17 cellular contexts compared by ENCODE assay signal in the genomic region with DNA sequence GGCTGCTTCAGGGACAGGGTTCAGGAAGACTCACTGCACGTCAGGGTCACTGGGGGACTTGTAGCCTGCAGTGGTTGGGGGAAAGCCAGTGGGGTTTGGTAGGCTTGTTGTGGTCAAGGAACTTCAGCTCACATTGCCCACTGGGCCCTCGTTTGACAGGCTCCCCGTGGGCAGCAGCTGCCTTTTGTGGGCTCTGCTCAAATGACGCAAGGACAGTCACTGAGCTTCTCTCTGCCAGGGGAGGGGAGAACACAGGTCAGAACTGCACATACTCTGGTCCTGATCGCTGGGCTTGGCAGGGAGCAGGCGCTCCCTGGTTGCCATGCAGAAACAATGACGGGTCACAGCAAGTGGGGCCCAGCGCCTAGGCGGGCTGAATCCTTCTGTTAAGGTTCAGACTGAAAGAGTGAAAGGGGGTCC.
"Had no signal": no experiment of that assay in that cellular context is flagged by ENCODE, and none has a peak within 500 bp of the region (broad histone marks: within the 10 kb centered on the region; RNA-seq: fewer than 3 reads in every experiment).

No MANE protein-coding gene starts in this region.

- H3K27me3 Mint-ChIP-seq: stimulated activated naive B cell treated with anti-CD40 and anti-IgM and Interleukin-4, amounts not matched to agents 10 μg/mL and 1 μg/mL and 100 μg/mL, for 72 hours had no signal

- H3K27ac Mint-ChIP-seq: endodermal cell; stimulated activated naive B cell treated with anti-CD40 and anti-IgM and Interleukin-4, amounts not matched to agents 10 μg/mL and 1 μg/mL and 100 μg/mL, for 72 hours had no signal

- H3K4me3 ChIP-seq: coronary artery, heart left ventricle, right atrium auricular region, spleen, testis, tibial nerve had no signal

- H3K4me3 Mint-ChIP-seq: endodermal cell; naive thymus-derived CD8-positive, alpha-beta T cell; stimulated activated naive B cell treated with anti-CD40 and anti-IgM and Interleukin-4, amounts not matched to agents 10 μg/mL and 1 μg/mL and 100 μg/mL, for 72 hours; stimulated activated naive CD8-positive, alpha-beta T cell treated with anti-CD3 and anti-CD28 coated beads, Interleukin-15, amount 100 ng/mL, for 72 hours had no signal

- H3K27ac ChIP-seq: coronary artery, heart left ventricle, right atrium auricular region, spleen, testis, tibial nerve had no signal

- H3K36me3 Mint-ChIP-seq: naive thymus-derived CD8-positive, alpha-beta T cell; stimulated activated naive B cell treated with anti-CD40 and anti-IgM and Interleukin-4, amounts not matched to agents 10 μg/mL and 1 μg/mL and 100 μg/mL, for 72 hours had no signal

- H3K9me3 ChIP-seq: heart left ventricle, right atrium auricular region, spleen, testis, tibial nerve had no signal

- H3K36me3 ChIP-seq: heart left ventricle, right atrium auricular region, spleen, tibial nerve had no signal

- H3K4me1 ChIP-seq: heart left ventricle, right atrium auricular region, spleen, testis, tibial nerve had no signal

- DNase-seq: caudate nucleus; effector CD4-positive, alpha-beta T cell; endodermal cell; heart left ventricle; hippocampal formation; mesendoderm; naive thymus-derived CD8-positive, alpha-beta T cell; spleen; stimulated activated CD4-positive, alpha-beta T cell treated with anti-CD3 and anti-CD28 coated beads, Interleukin-15, amount 100 ng/mL, for 24 hours; stimulated activated CD4-positive, alpha-beta T cell treated with anti-CD3 and anti-CD28 coated beads, Interleukin-1b, Interleukin-23, amount 100 ng/mL, for 48 hours; stimulated activated CD4-positive, alpha-beta T cell treated with anti-CD3 and anti-CD28 coated beads, Interleukin-4, amount 100 ng/mL, for 24 hours; stimulated activated naive B cell treated with anti-CD40 and anti-IgM and Interleukin-4, amounts not matched to agents 10 μg/mL and 1 μg/mL and 100 μg/mL, for 72 hours; stimulated activated naive CD8-positive, alpha-beta T cell treated with anti-CD3 and anti-CD28 coated beads, Interleukin-15, amount 100 ng/mL, for 72 hours; testis had no signal

- H3K4me1 Mint-ChIP-seq: stimulated activated naive B cell treated with anti-CD40 and anti-IgM and Interleukin-4, amounts not matched to agents 10 μg/mL and 1 μg/mL and 100 μg/mL, for 72 hours; stimulated activated naive CD8-positive, alpha-beta T cell treated with anti-CD3 and anti-CD28 coated beads, Interleukin-15, amount 100 ng/mL, for 72 hours had no signal

- H3K27me3 ChIP-seq: heart left ventricle, right atrium auricular region, spleen, testis, tibial nerve had no signal

- ATAC-seq: heart left ventricle; naive thymus-derived CD8-positive, alpha-beta T cell; stimulated activated naive B cell treated with anti-CD40 and anti-IgM and Interleukin-4, amounts not matched to agents 10 μg/mL and 1 μg/mL and 100 μg/mL, for 72 hours; stimulated activated naive CD8-positive, alpha-beta T cell treated with anti-CD3 and anti-CD28 coated beads, Interleukin-15, amount 100 ng/mL, for 72 hours had no signal
